ENCODE assay signal across 8 cellular contexts in genomic region chr19:40612831-40613668, GRCh38. TPM values are rescaled to one million over a fixed set of nuclear protein-coding genes. Genes with fewer than 3 reads are reported as not detected.
DNase-seq lines count a peak whose midpoint lies in the region; ATAC-seq and TF ChIP-seq lines count a peak whose summit lies in the region.

No MANE protein-coding gene starts in this region.

- POLR2A ChIA-PET in naive thymus-derived CD4-positive, alpha-beta T cell (lab: Charles Lee): interaction anchor here (1.0 to 4.3 kb wide), 6 partner anchors 9 to 187 kb away, joined by 3 to 34 read pairs (median 4); partner anchors contain the start of genes BLVRB and SERTAD1

- H3K4me3 ChIP-seq in AG10803 (ENCODE audit: low read length) (peak overlapping the region; percentile 87), HUES64 (ENCODE audit: low read length) (peak overlapping the region; percentile 72)
- peak overlapping the region; percentile 96 for H3K4me3 ChIP-seq in naive thymus-derived CD4-positive, alpha-beta T cell (ENCODE audit: low read length)

- CTCF ChIA-PET in naive thymus-derived CD4-positive, alpha-beta T cell (lab: Charles Lee): interaction anchor here (2.7 kb wide), 1 partner anchor 21 kb away, joined by 10 read pairs; no protein-coding TSS in a partner anchor

- peak overlapping the region; percentile 58 for H3K9ac ChIP-seq in HUES64 (ENCODE audit: low read depth, low read length)

- ATAC-seq in naive thymus-derived CD4-positive, alpha-beta T cell: peak; percentile 21
- peak; percentile 33 for ATAC-seq in stimulated activated naive CD8-positive, alpha-beta T cell treated with anti-CD3 and anti-CD28 coated beads, Interleukin-15, amount 100 ng/mL, for 72 hours

- 18% methylated on average over 49 of the region's 49 CpGs for WGBS in HUES64

- peaks cover 0 to under 1% (median 0%) of the 10 kb centered on the region in 5 donors for H3K27me3 Mint-ChIP-seq in naive thymus-derived CD4-positive, alpha-beta T cell
- H3K27me3 Mint-ChIP-seq in stimulated activated naive CD8-positive, alpha-beta T cell treated with anti-CD3 and anti-CD28 coated beads, Interleukin-15, amount 100 ng/mL, for 72 hours: no peaks in the 10 kb centered on the region

- peak overlapping the region; percentile 90 to 97 (median 94) for H3K4me3 Mint-ChIP-seq in naive thymus-derived CD4-positive, alpha-beta T cell
- peak overlapping the region; percentile 92 to 98 for H3K4me3 Mint-ChIP-seq in stimulated activated naive CD8-positive, alpha-beta T cell treated with anti-CD3 and anti-CD28 coated beads, Interleukin-15, amount 100 ng/mL, for 72 hours

- H3K9me3 ChIP-seq in HUES64 (ENCODE audit: insufficient read depth, low read depth, low read length): no peaks in the 10 kb centered on the region
- H3K9me3 ChIP-seq in naive thymus-derived CD4-positive, alpha-beta T cell (ENCODE audit: control insufficient read depth in 2 of 3, low read length in 3 of 3): no peaks in the 10 kb centered on the region

- peaks cover 8% of the 10 kb centered on the region; the same call in 1 of the 2 replicates for H3K4me1 ChIP-seq in HUES64 (ENCODE audit: insufficient read depth, low read length)
- H3K4me1 ChIP-seq in naive thymus-derived CD4-positive, alpha-beta T cell (ENCODE audit: control insufficient read depth in 2 of 2, insufficient read depth in 2 of 2, low read length in 2 of 2): peaks cover 29 to 44% of the 10 kb centered on the region in 2 donors

- H3K27ac Mint-ChIP-seq in naive thymus-derived CD4-positive, alpha-beta T cell: peak overlapping the region; percentile 77 to 99 (median 93)
- H3K27ac Mint-ChIP-seq in stimulated activated naive CD8-positive, alpha-beta T cell treated with anti-CD3 and anti-CD28 coated beads, Interleukin-15, amount 100 ng/mL, for 72 hours: peak overlapping the region; percentile 96 to 98

- peak overlapping the region; percentile 82; the same call in 1 of the 2 replicates for H3K27ac ChIP-seq in HUES64 (ENCODE audit: low read depth, low read length)
- peak overlapping the region; percentile 78 for H3K27ac ChIP-seq in naive thymus-derived CD4-positive, alpha-beta T cell (ENCODE audit: low read depth, low read length)

- H3K27me3 ChIP-seq in HUES64 (ENCODE audit: insufficient read depth, low read length): peaks cover 43% of the 10 kb centered on the region
- no peaks in the 10 kb centered on the region for H3K27me3 ChIP-seq in naive thymus-derived CD4-positive, alpha-beta T cell (ENCODE audit: control insufficient read depth in 2 of 2, insufficient read depth in 2 of 2, low read length in 2 of 2)

- peaks cover 14% of the 10 kb centered on the region; the same call in 1 of the 2 replicates for H3K36me3 ChIP-seq in HUES64 (ENCODE audit: insufficient read depth, low read length)
- H3K36me3 ChIP-seq in naive thymus-derived CD4-positive, alpha-beta T cell (ENCODE audit: control insufficient read depth in 2 of 3, insufficient read depth in 3 of 3, low read length in 3 of 3): no peaks in the 10 kb centered on the region

- DNase-seq in AG10803 (ENCODE audit: low read depth) (no peak), ecto neural progenitor cell (ENCODE audit: low spot score) (peak; percentile 91), medulla oblongata (ENCODE audit: extremely low spot score) (no peak), kidney tubule cell (ENCODE audit: low spot score) (no peak)
- DNase-seq in activated CD4-positive, alpha-beta T cell treated with anti-CD3 and anti-CD28 coated beads for 24 hours (ENCODE audit: low read depth in 2 of 2): peak; percentile 76 to 84
- peak in 8 of 9 donors; percentile 53 to 83 (median 60) for DNase-seq in naive thymus-derived CD4-positive, alpha-beta T cell
- peak; percentile 83 to 85 for DNase-seq in stimulated activated naive CD8-positive, alpha-beta T cell treated with anti-CD3 and anti-CD28 coated beads, Interleukin-15, amount 100 ng/mL, for 72 hours

- H3K9me3 Mint-ChIP-seq in naive thymus-derived CD4-positive, alpha-beta T cell: peaks cover 0 to 2% (median 0%) of the 10 kb centered on the region in 11 donors
- no peaks in the 10 kb centered on the region for H3K9me3 Mint-ChIP-seq in stimulated activated naive CD8-positive, alpha-beta T cell treated with anti-CD3 and anti-CD28 coated beads, Interleukin-15, amount 100 ng/mL, for 72 hours

- no peak for TF ChIP-seq CTCF in AG10803 (conservative IDR thresholded peaks at IDR 0.05; ENCODE audit: low read length)

- peaks cover 33 to 61% (median 49%) of the 10 kb centered on the region in 7 donors for H3K4me1 Mint-ChIP-seq in naive thymus-derived CD4-positive, alpha-beta T cell
- peaks cover 72% of the 10 kb centered on the region for H3K4me1 Mint-ChIP-seq in stimulated activated naive CD8-positive, alpha-beta T cell treated with anti-CD3 and anti-CD28 coated beads, Interleukin-15, amount 100 ng/mL, for 72 hours

- intact Hi-C loops in naive thymus-derived CD4-positive, alpha-beta T cell (cut with micrococcal nuclease): loop anchor here (1.0 to 5.0 kb wide), 8 partner anchors 8 to 739 kb away; partner anchors contain the start of genes BLVRB (in 1 of the 2), EGLN2 (in 1 of the 2), MIA (in 1 of the 2) and RAB4B (in 1 of the 2)

- peaks cover 0 to 2% (median 0%) of the 10 kb centered on the region in 5 donors for H3K36me3 Mint-ChIP-seq in naive thymus-derived CD4-positive, alpha-beta T cell

RNA-seq across cellular contexts. Expression of gene LTBP4, which starts 11.9 kb away (rescaled TPM):
- 46.5 TPM for polyA plus RNA-seq in HUES64 (2013, experiment 1 of 2)
- 64.4 TPM for polyA plus RNA-seq in HUES64 (2013, experiment 2 of 2)
- total RNA-seq in naive thymus-derived CD4-positive, alpha-beta T cell: 100 to 1,000 TPM in 4 of 5 experiments, 10 to 100 TPM in 1; 62.4 to 116 (median 111) TPM
- 10 to 100 TPM; 21.8 to 41.4 TPM for polyA plus RNA-seq in naive thymus-derived CD4-positive, alpha-beta T cell

RNA-seq across cellular contexts. Expression of gene SHKBP1, which starts 36.4 kb away (rescaled TPM):
- polyA plus RNA-seq in HUES64 (2013, experiment 1 of 2): 48.2 TPM
- 72.7 TPM for polyA plus RNA-seq in HUES64 (2013, experiment 2 of 2)
- total RNA-seq in naive thymus-derived CD4-positive, alpha-beta T cell: 100 to 1,000 TPM in 4 of 5 experiments, 10 to 100 TPM in 1; 98.4 to 218 (median 139) TPM
- polyA plus RNA-seq in naive thymus-derived CD4-positive, alpha-beta T cell: 100 to 1,000 TPM in 1 of 2 donors, 10 to 100 TPM in 1; 92.8 to 140 TPM

Comparison
In these comparisons a context has a peak if more than half of its experiments do, and no peak if none do; other contexts are left out.
1. DNase-seq: peak in activated CD4-positive, alpha-beta T cell treated with anti-CD3 and anti-CD28 coated beads for 24 hours (2 of 2), ecto neural progenitor cell (single experiment), naive thymus-derived CD4-positive, alpha-beta T cell (8 of 9) and stimulated activated naive CD8-positive, alpha-beta T cell treated with anti-CD3 and anti-CD28 coated beads, Interleukin-15, amount 100 ng/mL, for 72 hours (2 of 2); none in AG10803 (single experiment), medulla oblongata (single experiment) and kidney tubule cell (single experiment).
2. Peak in every context shown above with its lines, with median percentiles within 50 percentile points of each other: H3K4me3 ChIP-seq.